Comparison of ENCODE assay signal across 10 cellular contexts in the genomic region with DNA sequence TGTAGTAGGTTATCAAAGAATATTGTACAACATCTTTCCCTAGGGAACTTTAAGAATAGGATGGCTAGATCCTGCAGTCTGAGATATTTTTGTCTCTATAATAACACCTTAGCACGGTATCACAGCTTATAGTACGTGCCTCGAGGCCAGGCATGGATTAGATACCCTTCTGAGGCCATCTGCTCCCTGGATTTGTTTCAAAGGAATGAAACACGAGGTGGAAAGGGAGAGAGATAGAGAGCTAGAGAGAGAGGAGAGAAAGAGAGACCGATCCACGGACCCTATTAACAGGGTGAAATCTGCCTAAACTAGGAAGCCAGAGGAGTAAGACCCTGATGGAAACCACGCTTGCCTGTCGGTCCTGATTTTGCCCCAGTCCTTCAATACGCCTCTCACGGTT.
DNase-seq lines count a peak whose midpoint lies in the region; ATAC-seq and TF ChIP-seq lines count a peak whose summit lies in the region.
"Had no signal": no experiment of that assay in that cellular context is flagged by ENCODE, and none has a peak within 500 bp of the region (broad histone marks: within the 10 kb centered on the region; RNA-seq: fewer than 3 reads in every experiment).

No MANE protein-coding gene starts in this region.

- H3K36me3 ChIP-seq in endodermal cell (ENCODE audit: control insufficient read depth, insufficient read depth, low read length) = no peaks in the 10 kb centered on the region
- no peaks in the 10 kb centered on the region for H3K36me3 ChIP-seq in gastrocnemius medialis

- peaks cover 2% of the 10 kb centered on the region for H3K36me3 Mint-ChIP-seq in T-helper 2 cell treated with Interferon-gamma antibody and Interleukin-4, amounts not matched to agents 5 μg/mL and 100 μg/mL, for 36 hours (ENCODE audit: low read depth)
- H3K36me3 Mint-ChIP-seq in endodermal cell (ENCODE audit: low read depth) = no peaks in the 10 kb centered on the region

- H3K27me3 Mint-ChIP-seq in T-helper 2 cell treated with Interferon-gamma antibody and Interleukin-4, amounts not matched to agents 5 μg/mL and 100 μg/mL, for 36 hours (ENCODE audit: low read depth) = no peaks in the 10 kb centered on the region
- H3K27me3 Mint-ChIP-seq in endodermal cell (ENCODE audit: insufficient read depth) = peaks cover 39% of the 10 kb centered on the region

- peaks cover 12% of the 10 kb centered on the region for H3K4me1 ChIP-seq in endodermal cell (ENCODE audit: control insufficient read depth, insufficient read depth, low read length)
- peaks cover 12% of the 10 kb centered on the region in 2 donors for H3K4me1 ChIP-seq in gastrocnemius medialis

- H3K27ac Mint-ChIP-seq in T-helper 2 cell treated with Interferon-gamma antibody and Interleukin-4, amounts not matched to agents 5 μg/mL and 100 μg/mL, for 36 hours = peak overlapping the region; percentile 37
- no peak overlapping the region for H3K27ac Mint-ChIP-seq in endodermal cell

- no peak for ATAC-seq in gastrocnemius medialis
- ATAC-seq in GM19351 (IDR thresholded peaks at IDR 0.05; ENCODE audit: unreplicated experiment) = no peak
- no peak for ATAC-seq in GM19463 (IDR thresholded peaks at IDR 0.05; ENCODE audit: unreplicated experiment)

- H3K27me3 ChIP-seq in endodermal cell (ENCODE audit: control insufficient read depth, insufficient read depth, low read length, poor library complexity, severe bottlenecking) (peaks cover 1% of the 10 kb centered on the region), gastrocnemius medialis (no peaks in the 10 kb centered on the region)

- intact Hi-C loops in gastrocnemius medialis (cut with DNase I; ENCODE audit: low total_unique reads) = loop anchor here (2.0 to 10.0 kb wide), 7 partner anchors 187 to 1413 kb away; no protein-coding TSS in a partner anchor

- H3K4me3 ChIP-seq in endodermal cell (ENCODE audit: low read length) (peak overlapping the region; percentile 85), gastrocnemius medialis (peak overlapping the region in 3 of 4 donors; percentile 79 to 93 (median 85))

- TF ChIP-seq POLR2A in gastrocnemius medialis (IDR thresholded peaks at IDR 0.05) = no peak

- H3K9me3 ChIP-seq in endodermal cell (ENCODE audit: control insufficient read depth, low read length) = peaks cover 7% of the 10 kb centered on the region
- H3K9me3 ChIP-seq in gastrocnemius medialis = no peaks in the 10 kb centered on the region

- TF ChIP-seq CTCF in endodermal cell (conservative IDR thresholded peaks at IDR 0.05) (no peak), gastrocnemius medialis (IDR thresholded peaks at IDR 0.05 in 4 of 5, conservative IDR thresholded peaks at IDR 0.05 in 1 of 5) (no peak)

- in situ Hi-C loops in gastrocnemius medialis (cut with MboI; ENCODE audit: low sequenced_read_pairs in 4 of 4) = loop anchor here (25.0 kb wide), 6 partner anchors 1027 to 1427 kb away; partner anchors contain the start of gene JARID2 (in 3 of the 4)

- H3K4me1 Mint-ChIP-seq in T-helper 2 cell treated with Interferon-gamma antibody and Interleukin-4, amounts not matched to agents 5 μg/mL and 100 μg/mL, for 36 hours (ENCODE audit: low read depth) = peaks cover 10% of the 10 kb centered on the region
- H3K4me1 Mint-ChIP-seq in endodermal cell = peaks cover 23% of the 10 kb centered on the region

- DNase-seq in T-helper 2 cell treated with Interferon-gamma antibody and Interleukin-4, amounts not matched to agents 5 μg/mL and 100 μg/mL, for 36 hours (ENCODE audit: low spot score) = no peak
- no peak for DNase-seq in T-helper 2 cell
- peak; percentile 77 for DNase-seq in NCI-H82 treated with DMSO at 0.1 percent for 48 hours (lab: John Stamatoyannopoulos, UW; ENCODE audit: unreplicated experiment)
- DNase-seq in endodermal cell = no peak
- no peak for DNase-seq in gastrocnemius medialis
- no peak for DNase-seq in H4 (ENCODE audit: low spot score)
- DNase-seq: ACHN, SHP77 treated with DMSO at 0.1 percent for 48 hours had no signal

- H3K9ac ChIP-seq in endodermal cell (ENCODE audit: extremely low read depth, low read length, poor library complexity, severe bottlenecking) = no peak overlapping the region

- WGBS in endodermal cell (ENCODE audit: insufficient coverage in 1 of 2, insufficient read length in 1 of 2), 2 experiments = 91% methylated on average over 8 to 10 of the region's 10 CpGs

- H3K4me3 Mint-ChIP-seq in T-helper 2 cell treated with Interferon-gamma antibody and Interleukin-4, amounts not matched to agents 5 μg/mL and 100 μg/mL, for 36 hours = peak overlapping the region; percentile 73
- peak overlapping the region; percentile 64 for H3K4me3 Mint-ChIP-seq in endodermal cell

- H3K9me3 Mint-ChIP-seq in T-helper 2 cell treated with Interferon-gamma antibody and Interleukin-4, amounts not matched to agents 5 μg/mL and 100 μg/mL, for 36 hours = no peaks in the 10 kb centered on the region
- H3K9me3 Mint-ChIP-seq in endodermal cell = peaks cover 11% of the 10 kb centered on the region

- H3K27ac ChIP-seq in endodermal cell (ENCODE audit: low read depth, low read length) (no peak overlapping the region), gastrocnemius medialis (peak overlapping the region; percentile 86 to 89 (median 87))
